Comparison of ENCODE assay signal across 1 cellular context in the genomic region with DNA sequence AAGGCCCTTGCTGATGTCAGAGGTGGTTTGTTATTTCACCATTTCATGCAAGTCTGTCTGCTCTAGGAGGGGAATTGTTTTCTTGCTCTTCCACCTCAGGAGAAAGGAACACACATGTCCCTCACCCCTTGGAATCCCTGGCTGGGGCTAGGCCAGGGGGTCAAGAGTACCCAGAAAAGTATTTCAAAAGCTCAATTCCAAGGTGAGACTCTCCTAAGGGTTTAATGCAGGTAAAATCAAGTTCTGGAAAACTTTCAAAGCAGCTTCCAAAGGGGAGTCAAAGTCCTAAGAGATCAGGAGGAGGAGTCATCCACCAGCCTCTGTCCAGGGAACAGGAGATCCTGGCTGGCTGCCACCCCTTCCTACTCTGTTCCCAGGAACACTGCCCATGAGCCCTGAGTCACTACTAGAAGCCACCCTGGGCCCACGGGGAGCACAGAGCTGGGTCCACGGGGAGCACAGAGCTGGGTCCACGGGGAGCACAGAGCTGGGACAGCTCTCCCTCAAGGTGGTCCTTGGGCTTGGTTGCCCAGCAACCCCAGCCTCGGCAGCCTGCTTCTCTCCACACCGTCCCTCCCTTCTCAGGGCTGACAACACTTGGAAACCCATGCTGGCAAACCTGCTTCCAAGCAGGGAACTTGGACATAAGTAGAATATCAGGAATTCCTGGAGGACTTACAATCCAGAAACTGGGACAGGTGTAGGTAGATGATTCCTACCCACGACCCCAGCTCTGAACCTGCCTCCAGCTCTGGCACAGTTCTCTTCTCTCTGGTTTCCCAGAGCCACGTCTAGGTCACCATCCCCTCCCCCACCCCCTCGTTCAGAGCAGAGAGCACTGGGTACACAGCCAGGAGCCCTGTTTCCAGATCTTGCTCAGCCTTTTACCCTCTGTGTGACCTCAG.
TF ChIP-seq lines count a peak whose summit lies in the region.

No MANE protein-coding gene starts in this region.

TF ChIP-seq in HCT116, 20 proteins besides CTCF, POLR2A, EP300 and RAD21 (continued from another document):
- TF ChIP-seq ZNF274 (IDR thresholded peaks at IDR 0.05; ENCODE audit: low read depth, low read length), result no peak
- no peak for TF ChIP-seq EZH2 (IDR thresholded peaks at IDR 0.05)
- no peak for TF ChIP-seq FOSL1 (IDR thresholded peaks at IDR 0.05; ENCODE audit: low read depth)
- TF ChIP-seq, protein P1, sequence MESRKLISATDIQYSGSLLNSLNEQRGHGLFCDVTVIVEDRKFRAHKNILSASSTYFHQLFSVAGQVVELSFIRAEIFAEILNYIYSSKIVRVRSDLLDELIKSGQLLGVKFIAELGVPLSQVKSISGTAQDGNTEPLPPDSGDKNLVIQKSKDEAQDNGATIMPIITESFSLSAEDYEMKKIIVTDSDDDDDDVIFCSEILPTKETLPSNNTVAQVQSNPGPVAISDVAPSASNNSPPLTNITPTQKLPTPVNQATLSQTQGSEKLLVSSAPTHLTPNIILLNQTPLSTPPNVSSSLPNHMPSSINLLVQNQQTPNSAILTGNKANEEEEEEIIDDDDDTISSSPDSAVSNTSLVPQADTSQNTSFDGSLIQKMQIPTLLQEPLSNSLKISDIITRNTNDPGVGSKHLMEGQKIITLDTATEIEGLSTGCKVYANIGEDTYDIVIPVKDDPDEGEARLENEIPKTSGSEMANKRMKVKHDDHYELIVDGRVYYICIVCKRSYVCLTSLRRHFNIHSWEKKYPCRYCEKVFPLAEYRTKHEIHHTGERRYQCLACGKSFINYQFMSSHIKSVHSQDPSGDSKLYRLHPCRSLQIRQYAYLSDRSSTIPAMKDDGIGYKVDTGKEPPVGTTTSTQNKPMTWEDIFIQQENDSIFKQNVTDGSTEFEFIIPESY (IDR thresholded peaks at IDR 0.05; ENCODE audit: extremely low read depth, insufficient replicate concordance, low read length), result no peak
- no peak for TF ChIP-seq ZFX (IDR thresholded peaks at IDR 0.05)
- no peak for TF ChIP-seq JUND (IDR thresholded peaks at IDR 0.05)
- TF ChIP-seq, protein P2, sequence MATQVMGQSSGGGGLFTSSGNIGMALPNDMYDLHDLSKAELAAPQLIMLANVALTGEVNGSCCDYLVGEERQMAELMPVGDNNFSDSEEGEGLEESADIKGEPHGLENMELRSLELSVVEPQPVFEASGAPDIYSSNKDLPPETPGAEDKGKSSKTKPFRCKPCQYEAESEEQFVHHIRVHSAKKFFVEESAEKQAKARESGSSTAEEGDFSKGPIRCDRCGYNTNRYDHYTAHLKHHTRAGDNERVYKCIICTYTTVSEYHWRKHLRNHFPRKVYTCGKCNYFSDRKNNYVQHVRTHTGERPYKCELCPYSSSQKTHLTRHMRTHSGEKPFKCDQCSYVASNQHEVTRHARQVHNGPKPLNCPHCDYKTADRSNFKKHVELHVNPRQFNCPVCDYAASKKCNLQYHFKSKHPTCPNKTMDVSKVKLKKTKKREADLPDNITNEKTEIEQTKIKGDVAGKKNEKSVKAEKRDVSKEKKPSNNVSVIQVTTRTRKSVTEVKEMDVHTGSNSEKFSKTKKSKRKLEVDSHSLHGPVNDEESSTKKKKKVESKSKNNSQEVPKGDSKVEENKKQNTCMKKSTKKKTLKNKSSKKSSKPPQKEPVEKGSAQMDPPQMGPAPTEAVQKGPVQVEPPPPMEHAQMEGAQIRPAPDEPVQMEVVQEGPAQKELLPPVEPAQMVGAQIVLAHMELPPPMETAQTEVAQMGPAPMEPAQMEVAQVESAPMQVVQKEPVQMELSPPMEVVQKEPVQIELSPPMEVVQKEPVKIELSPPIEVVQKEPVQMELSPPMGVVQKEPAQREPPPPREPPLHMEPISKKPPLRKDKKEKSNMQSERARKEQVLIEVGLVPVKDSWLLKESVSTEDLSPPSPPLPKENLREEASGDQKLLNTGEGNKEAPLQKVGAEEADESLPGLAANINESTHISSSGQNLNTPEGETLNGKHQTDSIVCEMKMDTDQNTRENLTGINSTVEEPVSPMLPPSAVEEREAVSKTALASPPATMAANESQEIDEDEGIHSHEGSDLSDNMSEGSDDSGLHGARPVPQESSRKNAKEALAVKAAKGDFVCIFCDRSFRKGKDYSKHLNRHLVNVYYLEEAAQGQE (IDR thresholded peaks at IDR 0.05; ENCODE audit: low read depth), result no peak
- no peak for TF ChIP-seq CEBPB (IDR thresholded peaks at IDR 0.05; ENCODE audit: low read depth)
- no peak for TF ChIP-seq SRF (IDR thresholded peaks at IDR 0.05; ENCODE audit: low read depth)
- TF ChIP-seq, protein P3, sequence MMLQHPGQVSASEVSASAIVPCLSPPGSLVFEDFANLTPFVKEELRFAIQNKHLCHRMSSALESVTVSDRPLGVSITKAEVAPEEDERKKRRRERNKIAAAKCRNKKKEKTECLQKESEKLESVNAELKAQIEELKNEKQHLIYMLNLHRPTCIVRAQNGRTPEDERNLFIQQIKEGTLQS (IDR thresholded peaks at IDR 0.05), result no peak
- TF ChIP-seq YY1 (IDR thresholded peaks at IDR 0.05; ENCODE audit: extremely low read depth, insufficient replicate concordance, low read depth, low read length), result peak; percentile 8
- TF ChIP-seq POLR2AphosphoS5 (IDR thresholded peaks at IDR 0.05; ENCODE audit: low read depth, low read length), result peak; percentile 43; the same call in 1 of the 2 replicates
- TF ChIP-seq SP1 (IDR thresholded peaks at IDR 0.05; ENCODE audit: low read depth), result 0 out of 2 replicates have a peak, but pooled peaks have one; percentile 16
- no peak for TF ChIP-seq ELF1 (IDR thresholded peaks at IDR 0.05; ENCODE audit: borderline replicate concordance, low read depth)
- no peak for TF ChIP-seq EGR1 (IDR thresholded peaks at IDR 0.05; ENCODE audit: low read depth)
- no peak for TF ChIP-seq TCF7L2 (IDR thresholded peaks at IDR 0.05; ENCODE audit: borderline replicate concordance, extremely low read depth, insufficient read depth, insufficient read length)
